In genomic region chr7:122619664-122620063, GRCh38 we compare ENCODE assay signal across 1 cellular context.
TF ChIP-seq lines count a peak whose summit lies in the region.

No MANE protein-coding gene starts in this region.

TF ChIP-seq in GM12878, 131 proteins besides CTCF, POLR2A, EP300 and RAD21 (continued from another document):
- TF ChIP-seq ZNF24 (IDR thresholded peaks at IDR 0.05) (0 out of 2 replicates have a peak, but pooled peaks have one; percentile 11), CREM (IDR thresholded peaks at IDR 0.05; ENCODE audit: low read depth) (no peak), RUNX3 (IDR thresholded peaks at IDR 0.05; ENCODE audit: low read length) (no peak)
